15 cellular contexts compared by ENCODE assay signal in genomic region chr2:59732861-59733603, GRCh38.
"Had no signal": no experiment of that assay in that cellular context is flagged by ENCODE, and none has a peak within 500 bp of the region (broad histone marks: within the 10 kb centered on the region; RNA-seq: fewer than 3 reads in every experiment).

No MANE protein-coding gene starts in this region.

- H3K36me3 Mint-ChIP-seq: activated naive CD4-positive, alpha-beta T cell treated with anti-CD3 and anti-CD28 coated beads, Interleukin-2, amount 50 U/mL, for 24 hours had no signal

- ATAC-seq: body of pancreas, left lobe of liver, T-helper 17 cell had no signal

- H3K27me3 ChIP-seq: body of pancreas, stomach, thyroid gland, uterus had no signal

- H3K27me3 Mint-ChIP-seq: activated naive CD4-positive, alpha-beta T cell treated with anti-CD3 and anti-CD28 coated beads, Interleukin-2, amount 50 U/mL, for 24 hours; T-helper 17 cell had no signal

- H3K4me1 Mint-ChIP-seq: activated naive CD4-positive, alpha-beta T cell treated with anti-CD3 and anti-CD28 coated beads, Interleukin-2, amount 50 U/mL, for 24 hours; T-helper 17 cell had no signal

- H3K4me1 ChIP-seq: body of pancreas, stomach, uterus had no signal

- H3K9me3 Mint-ChIP-seq: activated naive CD4-positive, alpha-beta T cell treated with anti-CD3 and anti-CD28 coated beads, Interleukin-2, amount 50 U/mL, for 24 hours; nephron had no signal

- H3K36me3 ChIP-seq: stomach, thyroid gland, uterus had no signal

- H3K27ac Mint-ChIP-seq: activated naive CD4-positive, alpha-beta T cell treated with anti-CD3 and anti-CD28 coated beads, Interleukin-2, amount 50 U/mL, for 24 hours; T-helper 17 cell had no signal

- H3K27ac ChIP-seq: body of pancreas, stomach, thyroid gland, uterus had no signal

- H3K4me3 Mint-ChIP-seq: activated naive CD4-positive, alpha-beta T cell treated with anti-CD3 and anti-CD28 coated beads, Interleukin-2, amount 50 U/mL, for 24 hours; nephron; T-helper 17 cell had no signal

- DNase-seq: activated CD4-positive, alpha-beta T cell treated with anti-CD3 and anti-CD28 coated beads, Interleukin-2, amount 50 U/mL, for 4 hours; activated CD4-positive, CD25-positive, alpha-beta regulatory T cell treated with anti-CD3 and anti-CD28 coated beads, Interleukin-2, amount 50 U/mL, for 72 hours; activated T-cell treated with anti-CD3 and anti-CD28 coated beads, Interleukin-2, amount 50 U/mL, for 1 hour; body of pancreas; cerebellar nuclear complex; mesenchymal stem cell; stimulated activated CD4-positive, alpha-beta T cell treated with anti-CD3 and anti-CD28 coated beads, Interleukin-4, amount 100 ng/mL, for 1 hour; stimulated activated CD8-positive, alpha-beta memory T cell treated with anti-CD3 and anti-CD28 coated beads, Interleukin-4, amount 100 ng/mL, for 48 hours; stomach; T-helper 17 cell; thyroid gland; uterus had no signal

- H3K4me3 ChIP-seq: body of pancreas, stomach, thyroid gland, uterus had no signal

- H3K9me3 ChIP-seq: body of pancreas, stomach, thyroid gland, uterus had no signal
